10 cellular contexts compared by ENCODE assay signal in the genomic region with DNA sequence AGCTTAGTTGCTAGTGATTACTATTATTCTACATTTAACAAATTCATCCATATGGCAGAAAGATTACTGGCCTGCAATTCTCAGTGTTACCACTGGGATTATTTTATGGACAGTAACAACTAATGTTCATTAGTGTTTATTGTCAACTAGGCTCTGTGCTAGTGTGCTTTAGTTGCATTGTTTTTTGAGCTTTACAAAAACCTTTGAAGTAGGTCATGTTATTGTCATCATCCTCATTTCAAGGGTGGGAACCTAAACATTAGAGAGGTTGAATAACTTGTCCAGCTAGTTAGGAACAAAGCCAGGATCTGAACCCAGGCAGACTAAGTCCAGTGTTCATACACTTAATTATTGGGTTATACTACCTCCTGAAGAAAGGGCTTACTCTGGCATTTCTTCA. TPM values are rescaled to one million over a fixed set of nuclear protein-coding genes. Genes with fewer than 3 reads are reported as not detected.
DNase-seq lines count a peak whose midpoint lies in the region; ATAC-seq, FAIRE-seq and TF ChIP-seq lines count a peak whose summit lies in the region.
"Had no signal": no experiment of that assay in that cellular context is flagged by ENCODE, and none has a peak within 500 bp of the region (broad histone marks: within the 10 kb centered on the region; RNA-seq: fewer than 3 reads in every experiment).

No MANE protein-coding gene starts in this region.

- H3K4me3 Mint-ChIP-seq in CD8-positive, alpha-beta T cell, result no peak overlapping the region
- H3K4me3 Mint-ChIP-seq in activated T-helper 17 cell treated with anti-CD3 and anti-CD28 coated beads, Interleukin-2, amount 50 U/mL, for 72 hours, result no peak overlapping the region
- H3K4me3 Mint-ChIP-seq: central memory CD8-positive, alpha-beta T cell had no signal

- POLR2A ChIA-PET in CD8-positive, alpha-beta T cell (lab: Charles Lee), result interaction anchor here (1.2 kb wide), 1 partner anchor 9 kb away, joined by 3 read pairs; no protein-coding TSS in a partner anchor

- no peak overlapping the region for H3K4me3 ChIP-seq in CD8-positive, alpha-beta T cell (ENCODE audit: low read depth, low read length)
- H3K4me3 ChIP-seq in OCI-LY3 (ENCODE audit: low read length), result no peak overlapping the region
- H3K4me3 ChIP-seq in keratinocyte (ENCODE audit: control insufficient read depth in 2 of 3, extremely low read depth in 1 of 3, insufficient read depth in 2 of 3, low read depth in 1 of 3, low read length in 3 of 3), result no peak overlapping the region

- H3K27me3 Mint-ChIP-seq in CD8-positive, alpha-beta T cell (ENCODE audit: low read depth), result peaks cover 2% of the 10 kb centered on the region
- H3K27me3 Mint-ChIP-seq in activated T-helper 17 cell treated with anti-CD3 and anti-CD28 coated beads, Interleukin-2, amount 50 U/mL, for 72 hours, result no peaks in the 10 kb centered on the region

- FAIRE-seq in keratinocyte (lab: Jason Lieb, UNC) (no peak), H54 (lab: Jason Lieb, UNC) (no peak)
- FAIRE-seq: TTC549 had no signal

- H3K27me3 ChIP-seq in CD8-positive, alpha-beta T cell (ENCODE audit: insufficient read depth, low read length), result no peaks in the 10 kb centered on the region
- H3K27me3 ChIP-seq in OCI-LY3 (ENCODE audit: low read depth, low read length) (no peaks in the 10 kb centered on the region), keratinocyte (ENCODE audit: control insufficient read depth, extremely low read depth, insufficient read depth, low read length) (no peaks in the 10 kb centered on the region)

- H3K27ac Mint-ChIP-seq in CD8-positive, alpha-beta T cell, result no peak overlapping the region
- H3K27ac Mint-ChIP-seq in activated T-helper 17 cell treated with anti-CD3 and anti-CD28 coated beads, Interleukin-2, amount 50 U/mL, for 72 hours, result no peak overlapping the region

- no peak for ATAC-seq in CD8-positive, alpha-beta T cell
- peak; percentile 69 for ATAC-seq in GM21390 (IDR thresholded peaks at IDR 0.05; ENCODE audit: unreplicated experiment)
- no peak for ATAC-seq in activated T-helper 17 cell treated with anti-CD3 and anti-CD28 coated beads, Interleukin-2, amount 50 U/mL, for 72 hours (replicated peaks)

- H3K9me3 ChIP-seq in CD8-positive, alpha-beta T cell (ENCODE audit: low read length), result no peaks in the 10 kb centered on the region
- no peaks in the 10 kb centered on the region; the same call in 1 of the 2 replicates for H3K9me3 ChIP-seq in OCI-LY3 (ENCODE audit: insufficient read depth, low read length)
- H3K9me3 ChIP-seq in keratinocyte (ENCODE audit: control insufficient read depth, low read depth, low read length), result no peaks in the 10 kb centered on the region

- no peak for TF ChIP-seq POLR2A in H54 (IDR thresholded peaks at IDR 0.05; ENCODE audit: low read depth, low read length)

- H3K4me1 ChIP-seq in CD8-positive, alpha-beta T cell (ENCODE audit: insufficient read depth, low read length), result no peaks in the 10 kb centered on the region
- H3K4me1 ChIP-seq in OCI-LY3 (ENCODE audit: low read length) (peaks cover 8% of the 10 kb centered on the region), keratinocyte (ENCODE audit: control insufficient read depth, extremely low read depth, insufficient read depth, low read length) (no peaks in the 10 kb centered on the region)

- no peaks in the 10 kb centered on the region for H3K9me1 ChIP-seq in keratinocyte (ENCODE audit: control insufficient read depth, extremely low read depth, insufficient read depth, low read length)

- H3K4me1 Mint-ChIP-seq in CD8-positive, alpha-beta T cell (ENCODE audit: low read depth), result peaks cover 2% of the 10 kb centered on the region
- no peaks in the 10 kb centered on the region for H3K4me1 Mint-ChIP-seq in activated T-helper 17 cell treated with anti-CD3 and anti-CD28 coated beads, Interleukin-2, amount 50 U/mL, for 72 hours
- H3K4me1 Mint-ChIP-seq: central memory CD8-positive, alpha-beta T cell had no signal

- H3K36me3 Mint-ChIP-seq in CD8-positive, alpha-beta T cell, result no peaks in the 10 kb centered on the region
- H3K36me3 Mint-ChIP-seq in activated T-helper 17 cell treated with anti-CD3 and anti-CD28 coated beads, Interleukin-2, amount 50 U/mL, for 72 hours (ENCODE audit: low read depth), result no peaks in the 10 kb centered on the region

- H3K79me2 ChIP-seq in OCI-LY3 (ENCODE audit: low read length) (no peaks in the 10 kb centered on the region), keratinocyte (ENCODE audit: control insufficient read depth, insufficient read depth, low read length) (no peaks in the 10 kb centered on the region)

- H2AFZ ChIP-seq in OCI-LY3 (ENCODE audit: low read depth, low read length) (no peak overlapping the region), keratinocyte (ENCODE audit: control insufficient read depth, low read length) (no peak overlapping the region)

- intact Hi-C loops in CD8-positive, alpha-beta T cell (cut with DNase I, micrococcal nuclease), result loop anchor here in 1 of 2 experiments (1.0 kb wide), 1 partner anchor 26 kb away; no protein-coding TSS in a partner anchor

- no peak overlapping the region for H3K9ac ChIP-seq in OCI-LY3 (ENCODE audit: low read length)
- no peak overlapping the region for H3K9ac ChIP-seq in keratinocyte (ENCODE audit: control insufficient read depth, extremely low read depth, insufficient read depth, low read length)

- CTCF ChIA-PET in CD8-positive, alpha-beta T cell (lab: Charles Lee), result interaction anchor here (0.6 to 1.2 kb wide), 4 partner anchors 12 to 426 kb away, joined by 3 to 5 read pairs (median 4); no protein-coding TSS in a partner anchor

- H4K20me1 ChIP-seq in OCI-LY3 (ENCODE audit: insufficient read depth, low read length) (no peaks in the 10 kb centered on the region), keratinocyte (ENCODE audit: control insufficient read depth, extremely low read depth, insufficient read depth, low read length) (no peaks in the 10 kb centered on the region)

- dilution Hi-C loops in keratinocyte (cut with MboI; ENCODE audit: extremely low pct_ligation_motif_present, low sequenced_read_pairs), result no loop called here

- H3K36me3 ChIP-seq in CD8-positive, alpha-beta T cell (ENCODE audit: insufficient read depth, low read length), result no peaks in the 10 kb centered on the region
- H3K36me3 ChIP-seq in OCI-LY3 (replicated peaks; ENCODE audit: low read depth, low read length) (no peaks in the 10 kb centered on the region), keratinocyte (ENCODE audit: control insufficient read depth in 2 of 2, extremely low read depth in 1 of 2, insufficient read depth in 2 of 2, low read length in 2 of 2) (no peaks in the 10 kb centered on the region)

- no peak for DNase-seq in CD8-positive, alpha-beta T cell
- DNase-seq in keratinocyte (ENCODE audit: low read depth, low spot score) (no peak), DMS153 treated with DMSO at 0.1 percent for 48 hours (lab: John Stamatoyannopoulos, UW; ENCODE audit: unreplicated experiment) (no peak), HuH-7.5 (ENCODE audit: low spot score) (no peak), H54 (ENCODE audit: insufficient read length, low spot score) (no peak)

- H3K4me2 ChIP-seq in OCI-LY3 (ENCODE audit: low read length), result no peak overlapping the region
- no peak overlapping the region for H3K4me2 ChIP-seq in keratinocyte (ENCODE audit: control insufficient read depth, extremely low read depth, insufficient read depth, low read depth, low read length)

- H3K9me3 Mint-ChIP-seq in CD8-positive, alpha-beta T cell, result no peaks in the 10 kb centered on the region
- no peaks in the 10 kb centered on the region for H3K9me3 Mint-ChIP-seq in activated T-helper 17 cell treated with anti-CD3 and anti-CD28 coated beads, Interleukin-2, amount 50 U/mL, for 72 hours
- H3K9me3 Mint-ChIP-seq: central memory CD8-positive, alpha-beta T cell had no signal

- peak; percentile 40 for TF ChIP-seq CTCF in CD8-positive, alpha-beta T cell (IDR thresholded peaks at IDR 0.05)
- peak; percentile 20; the same call in 1 of the 2 replicates for TF ChIP-seq CTCF in OCI-LY3 (IDR thresholded peaks at IDR 0.05; ENCODE audit: low read depth, low read length)
- peak in 2 of 3 experiments; percentile 12 to 43 for TF ChIP-seq CTCF in keratinocyte (optimal IDR thresholded peaks at IDR 0.05 in 1 of 3, IDR thresholded peaks at IDR 0.05 in 1 of 3, conservative IDR thresholded peaks at IDR 0.05 in 1 of 3; ENCODE audit: extremely low read depth in 1 of 3, insufficient read depth in 2 of 3, low read length in 3 of 3)

- no peak overlapping the region for H3K27ac ChIP-seq in CD8-positive, alpha-beta T cell (ENCODE audit: low read depth, low read length)
- no peak overlapping the region for H3K27ac ChIP-seq in OCI-LY3 (ENCODE audit: low read length)
- no peak overlapping the region for H3K27ac ChIP-seq in keratinocyte (ENCODE audit: control insufficient read depth, insufficient read depth, low read length)

RNA-seq across cellular contexts. Expression of a gene that starts 27.8 kb away (rescaled TPM):
- total RNA-seq in CD8-positive, alpha-beta T cell, result 10 to 100 TPM; 22.1 to 22.4 TPM
- polyA plus RNA-seq in keratinocyte, result 6.0 to 10.7 TPM (median 7.1 TPM) in 3 replicates
- 10.8 TPM for polyA plus RNA-seq in keratinocyte (2011; ENCODE audit: low read depth)
- 4.8 and 8.6 TPM in 2 replicates for polyA plus RNA-seq in keratinocyte (2011; cell fraction: cytosol; rRNA removed)
- polyA plus RNA-seq in keratinocyte (2011; cell fraction: nucleus; rRNA removed), result 7.2 and 10.1 TPM in 2 replicates
- 6.8 and 8.0 TPM in 2 replicates for polyA plus RNA-seq in keratinocyte (2012; ENCODE audit: low replicate concordance)
- polyA minus RNA-seq in keratinocyte, result 3.1 to 22.0 TPM (median 6.6 TPM) in 3 replicates
- polyA minus RNA-seq in keratinocyte (2011; cell fraction: cytosol; rRNA and poly(A)+ RNA removed), result 6.5 TPM
- 9.4 and 17.6 TPM in 2 replicates for polyA minus RNA-seq in keratinocyte (2011; cell fraction: nucleus; rRNA and poly(A)+ RNA removed)
- total RNA-seq in activated T-helper 17 cell treated with anti-CD3 and anti-CD28 coated beads, Interleukin-2, amount 50 U/mL, for 72 hours, result 10 to 100 TPM; 16.7 to 17.3 TPM
